In the genomic region with DNA sequence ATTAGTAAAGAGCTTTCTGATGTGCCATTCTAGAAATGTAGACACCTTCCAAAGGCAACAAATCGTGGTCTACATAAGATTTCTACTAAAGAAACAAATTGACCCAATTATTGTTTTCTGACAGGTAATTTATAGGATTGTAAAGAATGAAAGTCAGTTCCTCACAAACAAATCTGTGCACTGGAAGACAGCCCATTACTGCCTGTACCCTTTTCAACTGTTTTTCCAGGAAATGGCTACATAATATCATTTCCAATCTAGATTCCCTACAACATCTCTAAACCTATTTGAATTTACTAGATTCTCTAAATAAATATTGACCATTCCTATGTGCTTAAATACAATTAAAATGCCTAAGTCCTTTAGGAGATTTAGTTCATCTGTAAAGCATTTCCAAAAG, we compare ENCODE assay signal across 24 cellular contexts.
DNase-seq lines count a peak whose midpoint lies in the region; ATAC-seq and TF ChIP-seq lines count a peak whose summit lies in the region.
"Had no signal": no experiment of that assay in that cellular context is flagged by ENCODE, and none has a peak within 500 bp of the region (broad histone marks: within the 10 kb centered on the region; RNA-seq: fewer than 3 reads in every experiment).

No MANE protein-coding gene starts in this region.

- TF ChIP-seq CTCF in LNCaP clone FGC (IDR thresholded peaks at IDR 0.05; ENCODE audit: control insufficient read depth, extremely low read depth, insufficient read depth) = no peak
- no peak for TF ChIP-seq CTCF in PC-3 (conservative IDR thresholded peaks at IDR 0.05; ENCODE audit: low read depth, low read length)
- no peak for TF ChIP-seq CTCF in VCaP (conservative IDR thresholded peaks at IDR 0.05)
- TF ChIP-seq CTCF in lower leg skin (IDR thresholded peaks at IDR 0.05) = no peak
- no peak for TF ChIP-seq CTCF in Calu3 (IDR thresholded peaks at IDR 0.05; ENCODE audit: unreplicated experiment)
- TF ChIP-seq CTCF in CD4-positive, alpha-beta T cell (IDR thresholded peaks at IDR 0.05) = no peak

- no peaks in the 10 kb centered on the region for H3K9me2 ChIP-seq in PC-3 (replicated peaks; ENCODE audit: low read length)

- no peaks in the 10 kb centered on the region for H3K4me1 Mint-ChIP-seq in Calu3 (ENCODE audit: low read depth, unreplicated experiment)
- H3K4me1 Mint-ChIP-seq in CD4-positive, alpha-beta T cell (ENCODE audit: low read depth) = no peaks in the 10 kb centered on the region
- H3K4me1 Mint-ChIP-seq: CD14-positive monocyte; CD4-positive, CD25-positive, alpha-beta regulatory T cell had no signal

- H3K4me2 ChIP-seq in PC-3 (ENCODE audit: low read length) = no peak overlapping the region
- H3K4me2 ChIP-seq: BLaER1 had no signal

- H3K79me2 ChIP-seq in PC-3 (ENCODE audit: low read length) = no peaks in the 10 kb centered on the region

- no peak overlapping the region for H3K4me3 Mint-ChIP-seq in Calu3 (ENCODE audit: low read depth, unreplicated experiment)
- H3K4me3 Mint-ChIP-seq in CD4-positive, alpha-beta T cell = no peak overlapping the region
- H3K4me3 Mint-ChIP-seq: CD14-positive monocyte; CD4-positive, CD25-positive, alpha-beta regulatory T cell; CD8-positive, alpha-beta T cell had no signal

- no peaks in the 10 kb centered on the region for H3K27me3 ChIP-seq in PC-3 (ENCODE audit: low read length)
- no peaks in the 10 kb centered on the region for H3K27me3 ChIP-seq in CD4-positive, alpha-beta T cell (ENCODE audit: control insufficient read depth, insufficient read depth, low read length)
- H3K27me3 ChIP-seq: BE2C, BLaER1 had no signal

- H4K20me1 ChIP-seq in PC-3 (ENCODE audit: low read length) = no peaks in the 10 kb centered on the region
- H4K20me1 ChIP-seq: BLaER1 had no signal

- H3K36me3 Mint-ChIP-seq in Calu3 (ENCODE audit: insufficient read depth, unreplicated experiment) = no peaks in the 10 kb centered on the region
- H3K36me3 Mint-ChIP-seq in CD4-positive, alpha-beta T cell (ENCODE audit: low read depth) = no peaks in the 10 kb centered on the region
- H3K36me3 Mint-ChIP-seq: CD14-positive monocyte; CD4-positive, CD25-positive, alpha-beta regulatory T cell; CD8-positive, alpha-beta T cell had no signal

- peaks cover 2% of the 10 kb centered on the region for H3K9me3 Mint-ChIP-seq in Calu3 (ENCODE audit: low read depth, unreplicated experiment)
- peaks cover 2% of the 10 kb centered on the region for H3K9me3 Mint-ChIP-seq in CD4-positive, alpha-beta T cell

- BruUV-seq in PC-3 (replicated peaks; lab: Mats Ljungman, UMichigan) (no TSS peak), Calu3 (replicated peaks; lab: Mats Ljungman, UMichigan) (no TSS peak)

- TF ChIP-seq POLR2A in lower leg skin (IDR thresholded peaks at IDR 0.05) = no peak

- no peak overlapping the region for H2AFZ ChIP-seq in PC-3 (ENCODE audit: low read length)

- intact Hi-C loops in PC-3 (cut with micrococcal nuclease) = loop anchor here (5.0 kb wide), 1 partner anchor 56 kb away; no protein-coding TSS in a partner anchor
- intact Hi-C loops in lower leg skin (cut with DNase I; ENCODE audit: low total_unique reads) = no loop called here
- intact Hi-C loops in Calu3 (cut with micrococcal nuclease; ENCODE audit: unreplicated experiment) = no loop called here
- intact Hi-C loops in CD4-positive, alpha-beta T cell (cut with DNase I, micrococcal nuclease) = no loop called here

- POLR2A ChIA-PET in PC-3 (lab: Charles Lee; ENCODE audit: unreplicated experiment) = no interaction called here
- POLR2A ChIA-PET in CD4-positive, alpha-beta T cell (lab: Charles Lee) = no interaction called here

- H3K27me3 Mint-ChIP-seq in Calu3 (ENCODE audit: unreplicated experiment) = no peaks in the 10 kb centered on the region
- no peaks in the 10 kb centered on the region for H3K27me3 Mint-ChIP-seq in CD4-positive, alpha-beta T cell
- H3K27me3 Mint-ChIP-seq: CD4-positive, CD25-positive, alpha-beta regulatory T cell had no signal

- no peaks in the 10 kb centered on the region for H3K4me1 ChIP-seq in PC-3 (ENCODE audit: insufficient read depth, low read length)
- H3K4me1 ChIP-seq: BE2C, Caco-2 had no signal

- H3K27ac ChIP-seq in PC-3 (ENCODE audit: low read length) (no peak overlapping the region), VCaP (0 out of 2 replicates have a peak overlapping the region, but pooled peaks have one; percentile 4)
- no peak overlapping the region for H3K27ac ChIP-seq in CD4-positive, alpha-beta T cell (ENCODE audit: low read depth, low read length)
- H3K27ac ChIP-seq: BLaER1 had no signal

- no peaks in the 10 kb centered on the region for H3F3A ChIP-seq in PC-3 (ENCODE audit: low read length, unreplicated experiment)

- H3K9me3 ChIP-seq in PC-3 (ENCODE audit: low read length) = no peaks in the 10 kb centered on the region
- no peaks in the 10 kb centered on the region for H3K9me3 ChIP-seq in CD4-positive, alpha-beta T cell (ENCODE audit: control insufficient read depth, low read length)
- H3K9me3 ChIP-seq: BE2C, BLaER1, Caco-2 had no signal

- no peak overlapping the region for H3K9ac ChIP-seq in PC-3 (ENCODE audit: low read length)
- H3K9ac ChIP-seq: BLaER1 had no signal

- WGBS in lower leg skin, 2 donors = 60 to 61% methylated on average over 1 of the region's 1 CpG

- CTCF ChIA-PET in PC-3 (lab: Charles Lee) = no interaction called here
- CTCF ChIA-PET in Calu3 (lab: Charles Lee) = no interaction called here
- CTCF ChIA-PET in CD4-positive, alpha-beta T cell (lab: Charles Lee) = no interaction called here

- DNase-seq in LNCaP clone FGC (ENCODE audit: low read depth) = peak; percentile 73
- DNase-seq in PC-3 = no peak
- DNase-seq in lower leg skin (ENCODE audit: low spot score in 2 of 2) = no peak
- no peak for DNase-seq in Calu3
- no peak for DNase-seq in CD4-positive, alpha-beta T cell
- DNase-seq: 8988T; ACHN; BE2C; C1 segment of cervical spinal cord; Caco-2; CD4-positive, CD25-positive, alpha-beta regulatory T cell; CD8-positive, alpha-beta T cell; DMS 273 treated with DMSO at 0.1 percent for 48 hours; DMS153; DMS53; DMS79; DND-41; EL; GDM1 had no signal

- H3K27ac Mint-ChIP-seq in Calu3 (ENCODE audit: unreplicated experiment) = no peak overlapping the region
- H3K27ac Mint-ChIP-seq in CD4-positive, alpha-beta T cell = no peak overlapping the region
- H3K27ac Mint-ChIP-seq: CD4-positive, CD25-positive, alpha-beta regulatory T cell; CD8-positive, alpha-beta T cell had no signal

- no peaks in the 10 kb centered on the region for H3K36me3 ChIP-seq in PC-3 (ENCODE audit: low read depth, low read length)
- H3K36me3 ChIP-seq: BE2C, BLaER1 had no signal

- H3K4me3 ChIP-seq in LNCaP clone FGC (ENCODE audit: low read depth, low read length) = no peak overlapping the region
- no peak overlapping the region for H3K4me3 ChIP-seq in PC-3 (ENCODE audit: low read length)
- H3K4me3 ChIP-seq in lower leg skin (ENCODE audit: low read depth, poor library complexity, severe bottlenecking) = no peak overlapping the region
- H3K4me3 ChIP-seq: BLaER1, GM12878 had no signal

- ATAC-seq in PC-3 (peak; percentile 69), GM18498 (IDR thresholded peaks at IDR 0.05; ENCODE audit: unreplicated experiment) (no peak)
- no peak for ATAC-seq in CD4-positive, alpha-beta T cell (ENCODE audit: poor library complexity)
- ATAC-seq: CD8-positive, alpha-beta T cell; GM12878 had no signal
